In the genomic region with DNA sequence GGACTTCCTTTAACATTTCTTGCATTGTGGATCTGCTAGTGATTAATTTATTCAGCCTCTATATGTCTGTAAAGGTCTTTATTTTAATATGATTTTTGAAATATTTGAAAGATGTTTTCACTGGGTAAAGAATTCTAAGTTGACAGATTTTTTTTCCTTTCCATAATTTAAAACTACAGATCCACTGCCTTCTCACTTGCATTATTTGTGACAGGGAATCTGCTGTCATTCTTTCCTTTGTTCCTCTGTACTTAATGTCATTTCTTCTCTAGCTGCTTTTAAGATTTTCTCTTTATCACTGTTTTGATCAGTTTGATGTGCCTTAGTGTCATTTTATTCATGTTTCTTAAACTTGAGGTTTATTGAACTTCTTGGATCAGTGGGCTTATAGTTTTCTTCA, we compare ENCODE assay signal across 28 cellular contexts.
"Had no signal": no experiment of that assay in that cellular context is flagged by ENCODE, and none has a peak within 500 bp of the region (broad histone marks: within the 10 kb centered on the region; RNA-seq: fewer than 3 reads in every experiment).

No MANE protein-coding gene starts in this region.

- DNase-seq: activated CD4-positive, alpha-beta memory T cell treated with anti-CD3 and anti-CD28 coated beads, Interleukin-2, amount 10 ng/mL, durations not matched to agents 7 days and 5 days; activated CD4-positive, alpha-beta T cell treated with anti-CD3 and anti-CD28 coated beads for 1 hour; activated CD4-positive, alpha-beta T cell treated with anti-CD3 and anti-CD28 coated beads for 4 hours; activated CD4-positive, alpha-beta T cell treated with anti-CD3 and anti-CD28 coated beads, Interleukin-2, amount 10 ng/mL, durations not matched to agents 7 days and 5 days; activated CD4-positive, alpha-beta T cell treated with anti-CD3 and anti-CD28 coated beads, Interleukin-2, amount 50 U/mL, for 4 hours; activated effector memory CD4-positive, alpha-beta T cell treated with Interleukin-2 at 50 U/mL for 16 hours; activated gamma-delta T cell treated with Interleukin-2 at 50 U/mL for 16 hours; activated naive CD4-positive, alpha-beta T cell treated with anti-CD3 and anti-CD28 coated beads, Interleukin-2, amount 50 U/mL, for 16 hours; activated naive CD4-positive, alpha-beta T cell treated with Interleukin-2 at 50 U/mL for 16 hours; activated T-cell treated with anti-CD3 and anti-CD28 coated beads, Interleukin-2, amount 50 U/mL, for 4 hours; amniotic stem cell; anterior cingulate cortex; body of pancreas; central memory CD4-positive, alpha-beta T cell; cerebellar nuclear complex; colonic mucosa; effector CD8-positive, alpha-beta T cell; esophagus squamous epithelium; foreskin melanocyte; hippocampal formation; T-helper 2 cell had no signal

- H3K4me1 ChIP-seq: body of pancreas, colonic mucosa had no signal

- H3K4me1 Mint-ChIP-seq: activated CD4-positive, alpha-beta memory T cell treated with anti-CD3 and anti-CD28 coated beads, Interleukin-2, amount 10 ng/mL, durations not matched to agents 7 days and 5 days; activated CD4-positive, alpha-beta T cell treated with anti-CD3 and anti-CD28 coated beads, Interleukin-2, amount 10 ng/mL, durations not matched to agents 7 days and 5 days; activated T-helper 17 cell treated with anti-CD3 and anti-CD28 coated beads, Interleukin-2, amount 50 U/mL, for 72 hours had no signal

- H3K4me3 ChIP-seq: body of pancreas, cardiac muscle cell, colonic mucosa, esophagus squamous epithelium, gastroesophageal sphincter had no signal

- H3K27me3 ChIP-seq: body of pancreas, cardiac muscle cell, colonic mucosa, esophagus squamous epithelium, gastroesophageal sphincter had no signal

- H3K27ac ChIP-seq: body of pancreas, cardiac muscle cell, colonic mucosa, epithelial cell of prostate, esophagus squamous epithelium, gastroesophageal sphincter had no signal

- ATAC-seq: activated T-cell treated with anti-CD3 and anti-CD28 coated beads, Interleukin-2, amount 50 U/mL, for 4 hours; activated T-helper 17 cell treated with anti-CD3 and anti-CD28 coated beads, Interleukin-2, amount 50 U/mL, for 72 hours; body of pancreas; gastroesophageal sphincter had no signal

- H3K27ac Mint-ChIP-seq: activated CD4-positive, alpha-beta memory T cell treated with anti-CD3 and anti-CD28 coated beads, Interleukin-2, amount 10 ng/mL, durations not matched to agents 7 days and 5 days; activated CD4-positive, alpha-beta T cell treated with anti-CD3 and anti-CD28 coated beads, Interleukin-2, amount 10 ng/mL, durations not matched to agents 7 days and 5 days; activated naive CD8-positive, alpha-beta T cell; activated T-helper 17 cell treated with anti-CD3 and anti-CD28 coated beads, Interleukin-2, amount 50 U/mL, for 72 hours had no signal

- H3K4me3 Mint-ChIP-seq: activated CD4-positive, alpha-beta memory T cell treated with anti-CD3 and anti-CD28 coated beads, Interleukin-2, amount 10 ng/mL, durations not matched to agents 7 days and 5 days; activated CD4-positive, alpha-beta T cell treated with anti-CD3 and anti-CD28 coated beads, Interleukin-2, amount 10 ng/mL, durations not matched to agents 7 days and 5 days; activated naive CD8-positive, alpha-beta T cell; activated T-cell treated with anti-CD3 and anti-CD28 coated beads, Interleukin-2, amount 50 U/mL, for 4 hours; activated T-helper 17 cell treated with anti-CD3 and anti-CD28 coated beads, Interleukin-2, amount 50 U/mL, for 72 hours had no signal

- FAIRE-seq: endometrium, endothelial cell of umbilical vein had no signal

- H3K36me3 ChIP-seq: colonic mucosa, gastroesophageal sphincter had no signal

- H3K27me3 Mint-ChIP-seq: activated CD4-positive, alpha-beta memory T cell treated with anti-CD3 and anti-CD28 coated beads, Interleukin-2, amount 10 ng/mL, durations not matched to agents 7 days and 5 days; activated CD4-positive, alpha-beta T cell treated with anti-CD3 and anti-CD28 coated beads, Interleukin-2, amount 10 ng/mL, durations not matched to agents 7 days and 5 days; activated naive CD8-positive, alpha-beta T cell; activated T-helper 17 cell treated with anti-CD3 and anti-CD28 coated beads, Interleukin-2, amount 50 U/mL, for 72 hours had no signal

- H3K9me3 ChIP-seq: colonic mucosa had no signal
